8 cellular contexts compared by ENCODE assay signal in the genomic region with DNA sequence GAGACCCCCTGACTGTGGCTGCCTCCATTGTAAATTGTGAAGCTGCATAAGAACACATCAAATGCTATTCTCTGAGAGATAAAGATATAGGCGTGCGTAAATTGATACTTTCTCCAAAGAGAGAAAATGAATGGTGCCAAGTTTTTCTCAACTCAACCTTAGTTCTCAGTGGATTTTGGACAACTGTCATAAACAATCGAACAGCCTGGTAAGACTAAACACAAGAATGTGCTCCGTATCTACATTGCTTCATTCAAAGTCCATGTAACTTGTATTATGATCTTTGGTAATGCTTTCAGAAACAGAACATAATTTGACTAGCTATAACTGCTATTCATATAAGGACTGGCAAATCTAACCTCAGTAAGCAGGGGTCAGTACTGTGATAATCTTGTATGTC.
"Had no signal": no experiment of that assay in that cellular context is flagged by ENCODE, and none has a peak within 500 bp of the region (broad histone marks: within the 10 kb centered on the region; RNA-seq: fewer than 3 reads in every experiment).

No MANE protein-coding gene starts in this region.

- DNase-seq: GM23248, GOT3, H7, HFFc6, IMR-90 had no signal

- H2AFZ ChIP-seq: GM23248 had no signal

- H3K4me1 ChIP-seq: HAP-1 had no signal

- H3K4me3 ChIP-seq: GM23248, HAP-1, K562 had no signal

- H3K36me3 ChIP-seq: HAP-1 had no signal

- H3K9me3 ChIP-seq: HAP-1 had no signal

- ATAC-seq: HCT116 had no signal
